2 cellular contexts compared by ENCODE assay signal in the genomic region with DNA sequence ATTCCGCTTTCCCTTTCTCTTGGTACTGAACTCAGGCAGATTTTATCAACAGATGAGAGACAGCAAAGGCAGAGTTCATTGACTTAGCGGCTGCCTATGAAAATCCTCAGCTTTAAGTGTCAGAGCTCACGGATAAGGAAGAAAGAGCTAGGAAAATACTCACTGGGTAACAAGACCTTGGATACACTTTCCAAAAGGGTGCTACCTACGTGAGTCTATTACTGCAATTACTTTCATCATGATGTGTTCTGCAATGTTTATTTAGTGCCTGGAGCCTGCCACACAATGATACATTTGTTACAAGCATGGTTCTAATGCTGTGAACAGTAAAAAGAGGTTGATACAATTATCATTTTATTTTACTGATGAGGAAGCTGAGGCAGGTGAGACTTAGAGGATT.
TF ChIP-seq lines count a peak whose summit lies in the region.

No MANE protein-coding gene starts in this region.

TF ChIP-seq in liver, 16 proteins besides CTCF, POLR2A, EP300 and RAD21:
- TF ChIP-seq REST (IDR thresholded peaks at IDR 0.05) (peak; percentile 22), HNF4G (IDR thresholded peaks at IDR 0.05) (no peak)
TF ChIP-seq in liver: peak in this region for 1.

TF ChIP-seq in HepG2, 621 proteins besides CTCF, POLR2A, EP300 and RAD21 (continued from another document):
- TF ChIP-seq KIAA2018 (CRISPR knock-in tag; IDR thresholded peaks at IDR 0.05; ENCODE audit: borderline replicate concordance): no peak
- no peak for TF ChIP-seq DPF2 (CRISPR knock-in tag; IDR thresholded peaks at IDR 0.05; ENCODE audit: borderline replicate concordance, low read depth)
- TF ChIP-seq, protein P1, sequence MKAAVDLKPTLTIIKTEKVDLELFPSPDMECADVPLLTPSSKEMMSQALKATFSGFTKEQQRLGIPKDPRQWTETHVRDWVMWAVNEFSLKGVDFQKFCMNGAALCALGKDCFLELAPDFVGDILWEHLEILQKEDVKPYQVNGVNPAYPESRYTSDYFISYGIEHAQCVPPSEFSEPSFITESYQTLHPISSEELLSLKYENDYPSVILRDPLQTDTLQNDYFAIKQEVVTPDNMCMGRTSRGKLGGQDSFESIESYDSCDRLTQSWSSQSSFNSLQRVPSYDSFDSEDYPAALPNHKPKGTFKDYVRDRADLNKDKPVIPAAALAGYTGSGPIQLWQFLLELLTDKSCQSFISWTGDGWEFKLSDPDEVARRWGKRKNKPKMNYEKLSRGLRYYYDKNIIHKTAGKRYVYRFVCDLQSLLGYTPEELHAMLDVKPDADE (CRISPR knock-in tag; IDR thresholded peaks at IDR 0.05): no peak
- no peak for TF ChIP-seq ZNF350 (CRISPR knock-in tag; IDR thresholded peaks at IDR 0.05; ENCODE audit: borderline replicate concordance, low read depth)
- no peak for TF ChIP-seq GRHL1 (CRISPR knock-in tag; conservative IDR thresholded peaks at IDR 0.05)
- no peak for TF ChIP-seq AGO2 (optimal IDR thresholded peaks at IDR 0.05; ENCODE audit: low read depth, low read length)
- no peak for TF ChIP-seq GLI4 (CRISPR knock-in tag; IDR thresholded peaks at IDR 0.05; ENCODE audit: borderline replicate concordance)
- TF ChIP-seq ZMAT5 (CRISPR knock-in tag; IDR thresholded peaks at IDR 0.05; ENCODE audit: borderline replicate concordance, low read depth): no peak
- no peak for TF ChIP-seq RNF219 (CRISPR knock-in tag; IDR thresholded peaks at IDR 0.05)
- no peak for TF ChIP-seq SNAI1 (CRISPR knock-in tag; IDR thresholded peaks at IDR 0.05; ENCODE audit: borderline replicate concordance)
- no peak for TF ChIP-seq GPN1 (CRISPR knock-in tag; IDR thresholded peaks at IDR 0.05; ENCODE audit: borderline replicate concordance)
- TF ChIP-seq TMF1 (CRISPR knock-in tag; IDR thresholded peaks at IDR 0.05; ENCODE audit: low read depth): no peak
- TF ChIP-seq ZNF878 (CRISPR knock-in tag; IDR thresholded peaks at IDR 0.05): no peak
- no peak for TF ChIP-seq ZFP91 (CRISPR knock-in tag; IDR thresholded peaks at IDR 0.05; ENCODE audit: borderline replicate concordance)
- TF ChIP-seq, protein P2, sequence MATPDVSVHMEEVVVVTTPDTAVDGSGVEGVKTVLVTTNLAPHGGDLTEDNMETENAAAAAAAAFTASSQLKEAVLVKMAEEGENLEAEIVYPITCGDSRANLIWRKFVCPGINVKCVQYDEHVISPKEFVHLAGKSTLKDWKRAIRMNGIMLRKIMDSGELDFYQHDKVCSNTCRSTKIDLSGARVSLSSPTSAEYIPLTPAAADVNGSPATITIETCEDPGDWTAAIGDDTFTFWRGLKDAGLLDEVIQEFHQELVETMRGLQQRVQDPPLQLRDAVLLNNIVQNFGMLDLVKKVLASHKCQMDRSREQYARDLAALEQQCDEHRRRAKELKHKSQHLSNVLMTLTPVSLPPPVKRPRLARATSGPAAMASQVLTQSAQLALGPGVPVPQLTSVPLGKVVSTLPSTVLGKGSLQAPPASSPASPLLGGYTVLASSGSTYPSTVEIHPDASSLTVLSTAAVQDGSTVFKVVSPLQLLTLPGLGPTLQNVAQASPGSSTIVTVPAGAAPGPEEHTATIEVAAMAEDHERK (CRISPR knock-in tag; IDR thresholded peaks at IDR 0.05; ENCODE audit: low read depth): no peak
- TF ChIP-seq ZNF605 (CRISPR knock-in tag; IDR thresholded peaks at IDR 0.05): no peak
- TF ChIP-seq, protein P3, sequence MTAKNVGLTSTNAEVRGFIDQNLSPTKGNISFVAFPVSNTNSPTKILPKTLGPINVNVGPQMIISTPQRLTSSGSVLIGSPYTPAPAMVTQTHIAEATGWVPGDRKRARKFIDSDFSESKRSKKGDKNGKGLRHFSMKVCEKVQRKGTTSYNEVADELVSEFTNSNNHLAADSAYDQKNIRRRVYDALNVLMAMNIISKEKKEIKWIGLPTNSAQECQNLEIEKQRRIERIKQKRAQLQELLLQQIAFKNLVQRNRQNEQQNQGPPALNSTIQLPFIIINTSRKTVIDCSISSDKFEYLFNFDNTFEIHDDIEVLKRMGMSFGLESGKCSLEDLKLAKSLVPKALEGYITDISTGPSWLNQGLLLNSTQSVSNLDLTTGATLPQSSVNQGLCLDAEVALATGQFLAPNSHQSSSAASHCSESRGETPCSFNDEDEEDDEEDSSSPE (CRISPR knock-in tag; IDR thresholded peaks at IDR 0.05): no peak
TF ChIP-seq in HepG2: peak in this region for 0.
